Comparison of ENCODE assay signal across 1 cellular context in genomic region chr19:10460714-10461046, GRCh38.
TF ChIP-seq lines count a peak whose summit lies in the region.

No MANE protein-coding gene starts in this region.

TF ChIP-seq in GM23338, 12 proteins besides CTCF, POLR2A, EP300 and RAD21:
- TF ChIP-seq POLR2AphosphoS5 (IDR thresholded peaks at IDR 0.05; ENCODE audit: low read depth), result no peak
- TF ChIP-seq EZH2 (IDR thresholded peaks at IDR 0.05; ENCODE audit: low read depth, unreplicated experiment), result no peak
- no peak for TF ChIP-seq EZH2phosphoT487 (IDR thresholded peaks at IDR 0.05; ENCODE audit: unreplicated experiment)
- no peak for TF ChIP-seq CREB1 (CRISPR knock-in tag; IDR thresholded peaks at IDR 0.05; ENCODE audit: low read depth)
- TF ChIP-seq REST (IDR thresholded peaks at IDR 0.05; ENCODE audit: unreplicated experiment), result no peak
- TF ChIP-seq STAT1 (IDR thresholded peaks at IDR 0.05; ENCODE audit: unreplicated experiment), result no peak
- TF ChIP-seq ZNF114 (CRISPR knock-in tag; IDR thresholded peaks at IDR 0.05), result no peak
- no peak for TF ChIP-seq JUNB (IDR thresholded peaks at IDR 0.05; ENCODE audit: unreplicated experiment)
- no peak for TF ChIP-seq ZNF331 (CRISPR knock-in tag; IDR thresholded peaks at IDR 0.05; ENCODE audit: low read depth)
- TF ChIP-seq ETS1 (IDR thresholded peaks at IDR 0.05), result no peak
- no peak for TF ChIP-seq ZNF462 (CRISPR knock-in tag; IDR thresholded peaks at IDR 0.05)
- TF ChIP-seq NANOG (IDR thresholded peaks at IDR 0.05; ENCODE audit: borderline replicate concordance), result no peak
